ENCODE assay signal across 9 cellular contexts in genomic region chr1:28104866-28105467, GRCh38. TPM values are rescaled to one million over a fixed set of nuclear protein-coding genes. Genes with fewer than 3 reads are reported as not detected.
A peak's percentile ranks its signal among the peaks of the same experiment; 100 is the strongest.
DNase-seq lines count a peak whose midpoint lies in the region; ATAC-seq and TF ChIP-seq lines count a peak whose summit lies in the region.
"Had no signal": no experiment of that assay in that cellular context is flagged by ENCODE, and none has a peak within 500 bp of the region (broad histone marks: within the 10 kb centered on the region; RNA-seq: fewer than 3 reads in every experiment).

No MANE protein-coding gene starts in this region.

- H3K27me3 ChIP-seq in DOHH2 (ENCODE audit: control insufficient read depth, low read length) (no peaks in the 10 kb centered on the region), PC-3 (ENCODE audit: low read length) (no peaks in the 10 kb centered on the region)

- H3K79me2 ChIP-seq in DOHH2 (ENCODE audit: control insufficient read depth, low read length) (no peaks in the 10 kb centered on the region), PC-3 (ENCODE audit: low read length) (no peaks in the 10 kb centered on the region)

- peak overlapping the region; percentile 50 to 51 (median 51) for H3K4me3 Mint-ChIP-seq in nephron
- H3K4me3 Mint-ChIP-seq: activated naive CD8-positive, alpha-beta T cell treated with anti-CD3 and anti-CD28 coated beads, Interleukin-2, amount 10 ng/mL, durations not matched to agents 7 days and 5 days had no signal

- H4K20me1 ChIP-seq in DOHH2 (ENCODE audit: control insufficient read depth, insufficient read depth, low read depth, low read length) (no peaks in the 10 kb centered on the region), PC-3 (ENCODE audit: low read length) (no peaks in the 10 kb centered on the region)

- peak; percentile 79 for ATAC-seq in PC-3
- no peak for ATAC-seq in GM21825 (IDR thresholded peaks at IDR 0.05; ENCODE audit: unreplicated experiment)
- ATAC-seq in HG02798 (IDR thresholded peaks at IDR 0.05; ENCODE audit: poor library complexity, unreplicated experiment): no peak

- H3K4me1 ChIP-seq in DOHH2 (ENCODE audit: control insufficient read depth, low read length) (peaks cover 10% of the 10 kb centered on the region), PC-3 (ENCODE audit: insufficient read depth, low read length) (peaks cover 15% of the 10 kb centered on the region)

- H3K9me3 ChIP-seq in DOHH2 (ENCODE audit: control insufficient read depth, insufficient read depth, low read length): no peaks in the 10 kb centered on the region
- H3K9me3 ChIP-seq in PC-3 (ENCODE audit: low read length): no peaks in the 10 kb centered on the region

- BruUV-seq in PC-3 (replicated peaks; lab: Mats Ljungman, UMichigan): no TSS peak

- DNase-seq in PC-3: peak; percentile 75
- DNase-seq in fibroblast of mammary gland (ENCODE audit: low read depth): peak; percentile 86
- no peak for DNase-seq in SKM-1 treated with dmso at 0.1 percent for 144 hours (lab: John Stamatoyannopoulos, UW; ENCODE audit: unreplicated experiment)
- DNase-seq in NCI-H1105 (lab: John Stamatoyannopoulos, UW): no peak
- DNase-seq: activated naive CD8-positive, alpha-beta T cell treated with anti-CD3 and anti-CD28 coated beads, Interleukin-2, amount 10 ng/mL, durations not matched to agents 7 days and 5 days had no signal

- H3K27ac ChIP-seq in DOHH2 (ENCODE audit: low read depth, low read length) (no peak overlapping the region), PC-3 (ENCODE audit: low read length) (peak overlapping the region; percentile 36)

- peaks cover 7% of the 10 kb centered on the region for H3K4me1 Mint-ChIP-seq in nephron
- H3K4me1 Mint-ChIP-seq: activated naive CD8-positive, alpha-beta T cell treated with anti-CD3 and anti-CD28 coated beads, Interleukin-2, amount 10 ng/mL, durations not matched to agents 7 days and 5 days had no signal

- no peak for TF ChIP-seq CTCF in DOHH2 (IDR thresholded peaks at IDR 0.05; ENCODE audit: low read depth, low read length, poor library complexity, severe bottlenecking)
- no peak for TF ChIP-seq CTCF in PC-3 (conservative IDR thresholded peaks at IDR 0.05; ENCODE audit: low read depth, low read length)
- no peak for TF ChIP-seq CTCF in fibroblast of mammary gland (conservative IDR thresholded peaks at IDR 0.05; ENCODE audit: control insufficient read depth, insufficient read depth, low read depth, low read length)
- TF ChIP-seq CTCF in nephron (IDR thresholded peaks at IDR 0.05; ENCODE audit: unreplicated experiment in 3 of 3): no peak

- H3K27me3 Mint-ChIP-seq in nephron (ENCODE audit: low read depth): peaks cover 4% of the 10 kb centered on the region

- peak overlapping the region; percentile 58 for H2AFZ ChIP-seq in PC-3 (ENCODE audit: low read length)

- H3K4me3 ChIP-seq in DOHH2 (ENCODE audit: low read length): no peak overlapping the region; the same call in 1 of the 2 replicates
- no peak overlapping the region for H3K4me3 ChIP-seq in PC-3 (ENCODE audit: low read length)
- H3K4me3 ChIP-seq in fibroblast of mammary gland (ENCODE audit: control insufficient read depth, low read depth, low read length): peak overlapping the region; percentile 46

- H3K4me2 ChIP-seq in DOHH2 (ENCODE audit: low read length) (peak overlapping the region; percentile 33), PC-3 (ENCODE audit: low read length) (peak overlapping the region; percentile 35)

- no peak overlapping the region for H3K9ac ChIP-seq in PC-3 (ENCODE audit: low read length)

- CTCF ChIA-PET in PC-3 (lab: Charles Lee): interaction anchor here (0.6 to 1.0 kb wide), 2 partner anchors 30 to 104 kb away, joined by 3 read pairs; no protein-coding TSS in a partner anchor

- no peaks in the 10 kb centered on the region for H3K36me3 Mint-ChIP-seq in nephron (ENCODE audit: low read depth)
- H3K36me3 Mint-ChIP-seq: activated naive CD8-positive, alpha-beta T cell treated with anti-CD3 and anti-CD28 coated beads, Interleukin-2, amount 10 ng/mL, durations not matched to agents 7 days and 5 days had no signal

- POLR2A ChIA-PET in PC-3 (lab: Charles Lee; ENCODE audit: unreplicated experiment): no interaction called here

- H3K9me2 ChIP-seq in DOHH2 (replicated peaks; ENCODE audit: control insufficient read depth, low read length): no peaks in the 10 kb centered on the region
- no peaks in the 10 kb centered on the region for H3K9me2 ChIP-seq in PC-3 (replicated peaks; ENCODE audit: low read length)

- H3K27ac Mint-ChIP-seq in nephron: peak overlapping the region; percentile 17 to 54 (median 28)
- H3K27ac Mint-ChIP-seq: activated naive CD8-positive, alpha-beta T cell treated with anti-CD3 and anti-CD28 coated beads, Interleukin-2, amount 10 ng/mL, durations not matched to agents 7 days and 5 days had no signal

- no peaks in the 10 kb centered on the region for H3K9me3 Mint-ChIP-seq in nephron
- H3K9me3 Mint-ChIP-seq: activated naive CD8-positive, alpha-beta T cell treated with anti-CD3 and anti-CD28 coated beads, Interleukin-2, amount 10 ng/mL, durations not matched to agents 7 days and 5 days had no signal

- H3F3A ChIP-seq in DOHH2 (ENCODE audit: control insufficient read depth, insufficient read depth) (no peaks in the 10 kb centered on the region), PC-3 (ENCODE audit: low read length, unreplicated experiment) (no peaks in the 10 kb centered on the region)

- H3K36me3 ChIP-seq in DOHH2 (ENCODE audit: control insufficient read depth, low read length) (no peaks in the 10 kb centered on the region), PC-3 (ENCODE audit: low read depth, low read length) (no peaks in the 10 kb centered on the region)

- intact Hi-C loops in PC-3 (cut with micrococcal nuclease): no loop called here

RNA-seq across cellular contexts. Expression of gene EYA3, which starts 16.6 kb away (rescaled TPM):
- total RNA-seq in PC-3 (2014; rRNA removed): 17.1 and 17.3 TPM in 2 replicates

Comparison
In these comparisons a context has a peak if more than half of its experiments do, and no peak if none do; other contexts are left out.
1. DNase-seq: peak in PC-3 (single experiment) and fibroblast of mammary gland (single experiment); none in SKM-1 treated with dmso at 0.1 percent for 144 hours (single experiment) and NCI-H1105 (single experiment).